ENCODE assay signal across 8 cellular contexts in the genomic region with DNA sequence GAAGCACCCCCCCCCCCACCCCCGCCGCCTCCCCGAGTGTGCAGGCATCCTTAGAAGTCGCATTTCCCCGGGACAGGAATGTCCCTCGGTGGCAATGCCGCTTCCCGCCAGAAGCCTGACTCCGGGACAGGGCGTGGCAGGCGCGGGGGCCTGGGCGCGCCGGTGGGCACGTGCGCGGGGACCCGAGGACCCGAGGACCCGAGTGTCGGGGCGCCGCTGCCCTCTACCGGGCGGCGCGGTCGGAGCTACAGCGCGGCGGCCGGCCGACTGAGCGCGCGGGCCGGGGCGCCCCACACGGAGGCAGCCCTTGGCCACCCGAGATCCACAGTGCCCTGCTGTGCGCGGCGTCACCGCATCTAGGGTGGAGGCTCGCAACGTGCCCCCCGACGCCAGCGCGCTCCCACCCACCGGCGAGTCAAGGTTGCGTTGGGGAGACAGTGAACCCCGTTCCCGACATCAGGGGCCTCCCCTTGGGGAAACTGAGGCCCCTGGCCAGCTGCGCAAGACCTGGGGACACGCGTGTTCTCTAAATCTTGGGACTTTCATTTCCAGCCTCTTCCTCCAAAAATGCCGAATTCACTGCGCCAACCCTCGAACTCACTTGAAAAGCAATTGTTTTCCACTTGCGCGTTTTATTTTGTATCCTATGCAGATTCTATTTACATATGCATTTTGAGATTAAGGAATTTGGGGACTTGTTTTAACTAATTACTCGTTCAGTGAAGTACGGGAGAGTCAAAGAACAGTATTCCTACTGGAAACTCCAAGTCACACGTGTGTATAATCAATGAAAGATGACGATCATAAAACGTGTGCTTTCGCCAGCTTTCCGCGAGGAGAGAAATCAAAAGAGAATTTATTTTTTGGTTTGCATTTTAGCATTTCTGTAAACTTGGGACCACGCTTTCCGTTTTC. TPM values are rescaled to one million over a fixed set of nuclear protein-coding genes. Genes with fewer than 3 reads are reported as not detected.
DNase-seq lines count a peak whose midpoint lies in the region; ATAC-seq, FAIRE-seq and TF ChIP-seq lines count a peak whose summit lies in the region.

No MANE protein-coding gene starts in this region.

- peaks cover 41% of the 10 kb centered on the region for H3K27me3 Mint-ChIP-seq in activated naive CD8-positive, alpha-beta T cell treated with anti-CD3 and anti-CD28 coated beads, Interleukin-2, amount 10 ng/mL, durations not matched to agents 7 days and 5 days

- no peaks in the 10 kb centered on the region for H3K36me3 ChIP-seq in GM06990 (ENCODE audit: control insufficient read depth, insufficient read depth, low read length)
- no peaks in the 10 kb centered on the region for H3K36me3 ChIP-seq in pancreas
- H3K36me3 ChIP-seq in uterus: no peaks in the 10 kb centered on the region

- in situ Hi-C loops in SK-MEL-5 (cut with HindIII; ENCODE audit: low pct_unique_long_range_greater_than_20kb, low sequenced_read_pairs): no loop called here

- H3K27ac ChIP-seq in pancreas (peak overlapping the region; percentile 58 to 80 (median 77)), uterus (peak overlapping the region; percentile 85 to 88)

- H3K4me3 Mint-ChIP-seq in activated naive CD8-positive, alpha-beta T cell treated with anti-CD3 and anti-CD28 coated beads, Interleukin-2, amount 10 ng/mL, durations not matched to agents 7 days and 5 days: peak overlapping the region; percentile 83

- TF ChIP-seq CTCF in GM06990 (IDR thresholded peaks at IDR 0.05; ENCODE audit: insufficient read depth, low read length, poor library complexity, severe bottlenecking) (peak; percentile 11), pancreas (IDR thresholded peaks at IDR 0.05) (peak in 3 of 4 donors; percentile 26 to 34 (median 34)), uterus (IDR thresholded peaks at IDR 0.05) (peak; percentile 33 to 87 (median 82))

- POLR2A ChIA-PET in activated naive CD8-positive, alpha-beta T cell treated with anti-CD3 and anti-CD28 coated beads, Interleukin-2, amount 10 ng/mL, durations not matched to agents 7 days and 5 days (lab: Charles Lee): interaction anchor here (0.8 to 1.0 kb wide), 2 partner anchors 70 to 72 kb away, joined by 3 to 4 read pairs; no protein-coding TSS in a partner anchor

- H3K4me1 ChIP-seq in pancreas: peaks cover 0 to 17% (median 11%) of the 10 kb centered on the region in 3 donors
- no peaks in the 10 kb centered on the region for H3K4me1 ChIP-seq in uterus

- H3K9me3 Mint-ChIP-seq in activated naive CD8-positive, alpha-beta T cell treated with anti-CD3 and anti-CD28 coated beads, Interleukin-2, amount 10 ng/mL, durations not matched to agents 7 days and 5 days: no peaks in the 10 kb centered on the region

- H3K36me3 Mint-ChIP-seq in activated naive CD8-positive, alpha-beta T cell treated with anti-CD3 and anti-CD28 coated beads, Interleukin-2, amount 10 ng/mL, durations not matched to agents 7 days and 5 days: no peaks in the 10 kb centered on the region

- ATAC-seq in activated naive CD8-positive, alpha-beta T cell treated with anti-CD3 and anti-CD28 coated beads, Interleukin-2, amount 10 ng/mL, durations not matched to agents 7 days and 5 days (ENCODE audit: low read depth): peak; percentile 34
- peak; percentile 77 to 86 (median 78) for ATAC-seq in pancreas

- intact Hi-C loops in cardiac septum (cut with DNase I) (loop anchor here (1.0 to 10.0 kb wide), 5 partner anchors 72 to 423 kb away; no protein-coding TSS in a partner anchor), pancreas (cut with DNase I) (loop anchor here in 1 of 3 donors (10.0 kb wide), 1 partner anchor 420 kb away; no protein-coding TSS in a partner anchor), uterus (cut with DNase I; ENCODE audit: low total_unique reads) (loop anchor here (10.0 kb wide), 1 partner anchor 310 kb away; no protein-coding TSS in a partner anchor)

- no peak for FAIRE-seq in HTR-8/SVneo (lab: Jason Lieb, UNC)
- no peak for FAIRE-seq in pancreas (lab: Jason Lieb, UNC)

- 0% methylated on average over 58 to 74 of the region's 74 CpGs for WGBS in pancreas, 2 donors

- H3K9me3 ChIP-seq in pancreas (no peaks in the 10 kb centered on the region), uterus (no peaks in the 10 kb centered on the region)

- TF ChIP-seq POLR2A in uterus (IDR thresholded peaks at IDR 0.05): peak; percentile 10 to 21

- H3K4me3 ChIP-seq in GM06990 (replicated peaks; ENCODE audit: low read depth, low read length) (peak overlapping the region; percentile 76), pancreas (peak overlapping the region; percentile 61 to 85 (median 80)), uterus (peak overlapping the region; percentile 62 to 89)

- H3K27me3 ChIP-seq in GM06990 (replicated peaks; ENCODE audit: control insufficient read depth, insufficient read depth, low read length): no peaks in the 10 kb centered on the region
- no peaks in the 10 kb centered on the region for H3K27me3 ChIP-seq in pancreas
- H3K27me3 ChIP-seq in uterus: no peaks in the 10 kb centered on the region

- H3K27ac Mint-ChIP-seq in activated naive CD8-positive, alpha-beta T cell treated with anti-CD3 and anti-CD28 coated beads, Interleukin-2, amount 10 ng/mL, durations not matched to agents 7 days and 5 days: peak overlapping the region; percentile 34

- peaks cover 12% of the 10 kb centered on the region for H3K4me1 Mint-ChIP-seq in activated naive CD8-positive, alpha-beta T cell treated with anti-CD3 and anti-CD28 coated beads, Interleukin-2, amount 10 ng/mL, durations not matched to agents 7 days and 5 days

- DNase-seq in GM06990 (ENCODE audit: extremely low read depth, insufficient read length): peak; percentile 83
- peak; percentile 48 for DNase-seq in HTR-8/SVneo (ENCODE audit: insufficient read length, low spot score)
- peak; percentile 58 for DNase-seq in SK-MEL-5 (ENCODE audit: low read depth, low spot score)
- DNase-seq in activated naive CD8-positive, alpha-beta T cell treated with anti-CD3 and anti-CD28 coated beads, Interleukin-2, amount 10 ng/mL, durations not matched to agents 7 days and 5 days: peak; percentile 75
- peak; percentile 84 for DNase-seq in cardiac septum (ENCODE audit: low spot score)
- peak; percentile 61 to 85 (median 74) for DNase-seq in pancreas
- peak; percentile 51 to 65 for DNase-seq in uterus
- no peak for DNase-seq in cerebellar cortex (ENCODE audit: low spot score)

RNA-seq across cellular contexts. Expression of gene CUX1, which starts 3.1 kb away (rescaled TPM):
- 36.0 and 43.6 TPM in 2 replicates for total RNA-seq in SK-MEL-5 (2014; rRNA removed; shearing (Covaris generic))
- 85.9 and 109 TPM in 2 replicates for polyA plus RNA-seq in SK-MEL-5 (2015; cell fraction: cytosol; rRNA removed)
- polyA plus RNA-seq in SK-MEL-5 (2015; cell fraction: nucleus; rRNA removed): 24.1 and 26.9 TPM in 2 replicates
- 10 to 100 TPM; 35.7 to 37.6 TPM for total RNA-seq in activated naive CD8-positive, alpha-beta T cell treated with anti-CD3 and anti-CD28 coated beads, Interleukin-2, amount 10 ng/mL, durations not matched to agents 7 days and 5 days
- total RNA-seq in cardiac septum (171 TPM), pancreas (10 to 100 TPM; 40.1 to 61.2 (median 48.4) TPM), uterus (100 to 1,000 TPM in 1 of 4 donors, 10 to 100 TPM in 3; 58.2 to 295 (median 76.9) TPM)
- polyA plus RNA-seq in pancreas: 10 to 100 TPM; 18.9 to 21.3 TPM

Comparison
In these comparisons a context has a peak if more than half of its experiments do, and no peak if none do; other contexts are left out.
1. CTCF ChIP-seq: peak in every context shown above with its lines; median percentile 82 in uterus; 34 in pancreas; 11 in GM06990.